In the genomic region with DNA sequence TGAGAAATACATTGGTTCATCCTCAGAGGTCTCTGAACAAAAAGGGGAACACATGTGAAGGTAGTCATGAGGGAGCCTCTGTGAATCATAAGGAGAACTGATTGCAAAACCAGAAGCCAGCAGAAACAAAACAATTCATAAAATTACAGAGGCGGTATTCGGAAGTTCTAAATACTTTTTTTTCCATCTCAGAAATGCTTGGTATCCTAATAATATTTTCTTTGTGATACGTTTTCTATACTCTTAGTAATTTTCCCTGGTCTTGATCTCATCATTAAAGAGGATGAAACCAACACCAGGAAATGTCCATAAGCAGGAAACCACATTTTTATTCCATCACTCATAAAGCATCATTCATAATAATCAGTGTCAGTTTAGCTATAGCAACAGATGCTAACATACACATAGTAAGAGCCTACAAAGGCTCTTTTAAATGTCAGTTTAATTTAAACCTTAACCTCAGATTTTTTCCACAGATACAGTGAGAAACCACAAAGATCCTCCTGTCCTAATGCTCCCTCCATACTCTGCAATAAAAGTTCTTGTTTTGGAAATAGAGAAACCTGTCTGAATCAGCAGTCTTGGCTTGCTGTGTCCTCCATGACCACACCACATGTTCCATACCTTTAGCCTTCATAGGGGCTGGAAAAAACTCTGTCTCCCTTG, we compare ENCODE assay signal across 9 cellular contexts. TPM values are rescaled to one million over a fixed set of nuclear protein-coding genes. Genes with fewer than 3 reads are reported as not detected.
DNase-seq lines count a peak whose midpoint lies in the region; ATAC-seq, FAIRE-seq and TF ChIP-seq lines count a peak whose summit lies in the region.
"Had no signal": no experiment of that assay in that cellular context is flagged by ENCODE, and none has a peak within 500 bp of the region (broad histone marks: within the 10 kb centered on the region; RNA-seq: fewer than 3 reads in every experiment).

No MANE protein-coding gene starts in this region.

- no peak for TF ChIP-seq CTCF in mesothelial cell of epicardium (IDR thresholded peaks at IDR 0.05; ENCODE audit: unreplicated experiment)

- H3K27me3 Mint-ChIP-seq in mesothelial cell of epicardium (ENCODE audit: low read depth): no peaks in the 10 kb centered on the region

- FAIRE-seq in frontal cortex (lab: Jason Lieb, UNC): no peak

- peaks cover 4% of the 10 kb centered on the region for H3K36me3 Mint-ChIP-seq in mesothelial cell of epicardium

- peaks cover 4% of the 10 kb centered on the region for H3K9me3 Mint-ChIP-seq in mesothelial cell of epicardium

- H3K27ac Mint-ChIP-seq in mesothelial cell of epicardium: peak overlapping the region; percentile 65

- peak; percentile 81 for ATAC-seq in GM21529 (IDR thresholded peaks at IDR 0.05; ENCODE audit: unreplicated experiment)

- DNase-seq in EH (ENCODE audit: low read depth): peak; percentile 94
- DNase-seq in LHCN-M2 (ENCODE audit: low read depth): peak; percentile 86
- DNase-seq in amniotic stem cell (lab: John Stamatoyannopoulos, UW): peak; percentile 56
- no peak for DNase-seq in mesothelial cell of epicardium (ENCODE audit: low spot score in 2 of 2, unreplicated experiment in 2 of 2)
- no peak for DNase-seq in NCI-H187 treated with DMSO at 0.1 percent for 48 hours (lab: John Stamatoyannopoulos, UW)
- DNase-seq in DMS79 treated with DMSO at 0.1 percent for 48 hours (lab: John Stamatoyannopoulos, UW): no peak
- DNase-seq in frontal cortex (ENCODE audit: low spot score in 2 of 2): no peak
- DNase-seq: right cardiac atrium had no signal

- H3K4me3 Mint-ChIP-seq in mesothelial cell of epicardium: no peak overlapping the region

- peaks cover 36% of the 10 kb centered on the region for H3K4me1 Mint-ChIP-seq in mesothelial cell of epicardium

RNA-seq across cellular contexts. Expression of a gene that starts 29.2 kb away (rescaled TPM):
- total RNA-seq in LHCN-M2 (2014; rRNA removed): 11.5 and 14.9 TPM in 2 replicates
- polyA plus RNA-seq in LHCN-M2 (2012): 25.2 TPM
- 39.5 to 45.6 TPM (median 44.5 TPM) in 3 replicates for total RNA-seq in mesothelial cell of epicardium
- total RNA-seq in frontal cortex: 54.6 TPM

Comparison
In these comparisons a context has a peak if more than half of its experiments do, and no peak if none do; other contexts are left out.
1. DNase-seq: peak in EH (single experiment), LHCN-M2 (single experiment) and amniotic stem cell (single experiment); none in mesothelial cell of epicardium (0 of 2), NCI-H187 treated with DMSO at 0.1 percent for 48 hours (single experiment), DMS79 treated with DMSO at 0.1 percent for 48 hours (single experiment) and frontal cortex (0 of 2).